Comparison of ENCODE assay signal across 8 cellular contexts in the genomic region with DNA sequence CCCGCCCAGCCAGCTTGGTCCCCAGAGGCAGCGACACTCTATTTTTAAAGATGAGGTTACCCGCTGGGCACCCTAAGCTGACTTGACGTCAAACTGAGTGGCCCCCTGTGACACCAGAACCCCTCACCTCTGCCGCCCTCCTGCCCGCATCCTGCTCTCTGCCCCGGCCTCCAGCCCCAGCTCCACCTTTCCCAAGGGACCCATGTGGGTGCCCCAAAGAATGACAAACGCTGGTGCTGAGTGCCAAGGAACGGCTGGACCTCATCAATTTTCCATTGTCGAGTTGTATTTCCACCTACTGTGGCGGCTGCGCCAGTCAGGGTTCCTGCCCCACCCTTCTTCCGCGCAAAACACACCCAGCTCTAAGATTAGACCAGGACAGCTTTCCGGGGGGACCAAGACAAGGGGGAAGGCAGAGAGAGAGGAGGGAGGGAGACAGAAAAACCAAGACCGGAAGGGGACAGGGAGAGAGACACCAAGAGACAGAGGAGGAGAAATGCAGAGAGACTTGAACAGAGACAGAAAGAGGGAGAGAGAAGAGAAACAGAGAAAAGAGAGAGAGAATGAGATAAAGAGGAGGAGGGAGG. TPM values are rescaled to one million over a fixed set of nuclear protein-coding genes. Genes with fewer than 3 reads are reported as not detected.
DNase-seq lines count a peak whose midpoint lies in the region; ATAC-seq lines count a peak whose summit lies in the region.

No MANE protein-coding gene starts in this region.

- ATAC-seq in activated T-cell treated with anti-CD3 and anti-CD28 coated beads, Interleukin-2, amount 50 U/mL, for 4 hours: no peak
- no peak for ATAC-seq in HG03039 (IDR thresholded peaks at IDR 0.05; ENCODE audit: unreplicated experiment)

- H3K9me3 ChIP-seq in iPS-15b (ENCODE audit: control insufficient read depth, insufficient read depth, low read length): no peaks in the 10 kb centered on the region

- no peak overlapping the region for H3K9ac ChIP-seq in iPS-15b (ENCODE audit: low read depth, low read length)

- no peaks in the 10 kb centered on the region for H3K9me3 Mint-ChIP-seq in activated naive CD4-positive, alpha-beta T cell treated with anti-CD3 and anti-CD28 coated beads for 36 hours
- no peaks in the 10 kb centered on the region for H3K9me3 Mint-ChIP-seq in activated T-cell treated with anti-CD3 and anti-CD28 coated beads, Interleukin-2, amount 50 U/mL, for 4 hours

- H3K27ac ChIP-seq in substantia nigra (ENCODE audit: low read depth, low read length, poor library complexity, severe bottlenecking): peak overlapping the region; percentile 21

- no peaks in the 10 kb centered on the region for H3K27me3 Mint-ChIP-seq in activated naive CD4-positive, alpha-beta T cell treated with anti-CD3 and anti-CD28 coated beads for 36 hours (ENCODE audit: low read depth)
- H3K27me3 Mint-ChIP-seq in activated T-cell treated with anti-CD3 and anti-CD28 coated beads, Interleukin-2, amount 50 U/mL, for 4 hours (ENCODE audit: low read depth): no peaks in the 10 kb centered on the region

- peak overlapping the region; percentile 88 for H3K4me3 Mint-ChIP-seq in activated naive CD4-positive, alpha-beta T cell treated with anti-CD3 and anti-CD28 coated beads for 36 hours
- H3K4me3 Mint-ChIP-seq in activated T-cell treated with anti-CD3 and anti-CD28 coated beads, Interleukin-2, amount 50 U/mL, for 4 hours: peak overlapping the region; percentile 97

- peaks cover 5% of the 10 kb centered on the region for H3K4me1 ChIP-seq in iPS-15b (ENCODE audit: control insufficient read depth, insufficient read depth, low read length)

- H3K4me3 ChIP-seq in iPS-15b (ENCODE audit: low read depth, low read length): peak overlapping the region; percentile 71

- peaks cover 10% of the 10 kb centered on the region for H3K27me3 ChIP-seq in iPS-15b (ENCODE audit: control insufficient read depth, insufficient read depth, low read length)

- H3K27ac Mint-ChIP-seq in activated naive CD4-positive, alpha-beta T cell treated with anti-CD3 and anti-CD28 coated beads for 36 hours: peak overlapping the region; percentile 92

- CTCF ChIA-PET in activated naive CD4-positive, alpha-beta T cell treated with anti-CD3 and anti-CD28 coated beads for 36 hours (lab: Charles Lee): interaction anchor here (0.8 to 1.8 kb wide), 3 partner anchors 12 to 108 kb away, joined by 3 to 4 read pairs (median 4); no protein-coding TSS in a partner anchor

- intact Hi-C loops in activated naive CD4-positive, alpha-beta T cell treated with anti-CD3 and anti-CD28 coated beads for 36 hours (cut with micrococcal nuclease): loop anchor here (5.0 to 10.0 kb wide), 2 partner anchors 71 to 1017 kb away; partner anchors contain the start of gene CD99

- peaks cover 37% of the 10 kb centered on the region for H3K4me1 Mint-ChIP-seq in activated naive CD4-positive, alpha-beta T cell treated with anti-CD3 and anti-CD28 coated beads for 36 hours (ENCODE audit: low read depth)
- H3K4me1 Mint-ChIP-seq in activated T-cell treated with anti-CD3 and anti-CD28 coated beads, Interleukin-2, amount 50 U/mL, for 4 hours (ENCODE audit: low read depth): peaks cover 36% of the 10 kb centered on the region

- peak; percentile 14 for DNase-seq in activated naive CD4-positive, alpha-beta T cell treated with anti-CD3 and anti-CD28 coated beads for 36 hours
- no peak for DNase-seq in activated naive CD4-positive, alpha-beta T cell (lab: John Stamatoyannopoulos, UW)
- no peak for DNase-seq in activated T-cell treated with anti-CD3 and anti-CD28 coated beads, Interleukin-2, amount 50 U/mL, for 4 hours
- DNase-seq in substantia nigra (lab: John Stamatoyannopoulos, UW) (peak in 3 of 49 donors; percentile 0 to 8 (median 3)), mucosa of gallbladder (ENCODE audit: low spot score) (no peak), NCI-H1436 (lab: John Stamatoyannopoulos, UW) (no peak)

- H3K36me3 ChIP-seq in iPS-15b (ENCODE audit: control insufficient read depth, insufficient read depth, low read length): peaks cover 3% of the 10 kb centered on the region

- H3K36me3 Mint-ChIP-seq in activated naive CD4-positive, alpha-beta T cell treated with anti-CD3 and anti-CD28 coated beads for 36 hours (ENCODE audit: low read depth): peaks cover 12% of the 10 kb centered on the region
- no peaks in the 10 kb centered on the region for H3K36me3 Mint-ChIP-seq in activated T-cell treated with anti-CD3 and anti-CD28 coated beads, Interleukin-2, amount 50 U/mL, for 4 hours (ENCODE audit: insufficient read depth)

RNA-seq across cellular contexts. Expression of gene PRKX, which starts 2.0 kb away (rescaled TPM):
- 10 to 100 TPM; 57.0 to 57.6 TPM for total RNA-seq in activated naive CD4-positive, alpha-beta T cell treated with anti-CD3 and anti-CD28 coated beads for 36 hours
- total RNA-seq in activated T-cell treated with anti-CD3 and anti-CD28 coated beads, Interleukin-2, amount 50 U/mL, for 4 hours: 10 to 100 TPM; 29.5 to 40.8 (median 29.8) TPM
- total RNA-seq in mucosa of gallbladder: 15.2 TPM
